19 cellular contexts compared by ENCODE assay signal in the genomic region with DNA sequence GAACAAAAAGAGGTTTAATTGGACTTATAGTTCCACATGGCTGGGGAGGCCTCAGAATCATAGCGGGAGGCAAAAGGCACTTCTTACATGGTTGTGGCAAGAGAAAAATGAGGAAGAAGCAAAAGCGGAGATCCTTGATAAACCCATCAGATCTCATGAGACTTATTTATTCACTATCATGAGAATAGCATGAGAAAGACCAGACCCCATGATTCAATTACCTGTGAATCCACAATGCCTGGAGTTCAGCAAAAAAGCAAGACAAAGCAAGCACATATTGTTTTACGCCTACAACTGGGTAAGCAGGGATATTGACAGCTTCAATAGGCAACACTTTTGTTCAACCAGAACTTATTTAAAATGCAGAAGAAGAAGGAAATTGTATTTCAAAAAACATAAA.
"Had no signal": no experiment of that assay in that cellular context is flagged by ENCODE, and none has a peak within 500 bp of the region (broad histone marks: within the 10 kb centered on the region; RNA-seq: fewer than 3 reads in every experiment).

No MANE protein-coding gene starts in this region.

- H3K4me3 ChIP-seq: SJCRH30, SK-N-MC had no signal

- H3K36me3 ChIP-seq: SJCRH30 had no signal

- DNase-seq: KBM-7, MV-4-11, NCI-H1048, NCI-H1105, NCI-H1417, NCI-H1436 treated with DMSO at 0.1 percent for 48 hours, NCI-H1694 treated with DMSO at 0.1 percent for 48 hours, NCI-H1930, NCI-H2081, NCI-H2107, NCI-H2227 treated with DMSO at 0.1 percent for 48 hours, NCI-H524, NCI-H69, NCI-H774, RPMI8226, SHP77 treated with DMSO at 0.1 percent for 48 hours, SJCRH30 had no signal

- H3K27me3 ChIP-seq: SJCRH30 had no signal

- H3K27ac ChIP-seq: HL-60, SJCRH30, SK-N-MC had no signal

- H3K9me3 ChIP-seq: SJCRH30 had no signal

- H3K4me1 ChIP-seq: SJCRH30 had no signal
